ENCODE assay signal across 17 cellular contexts in genomic region chr3:117463276-117463675, GRCh38.
DNase-seq lines count a peak whose midpoint lies in the region; ATAC-seq and TF ChIP-seq lines count a peak whose summit lies in the region.
"Had no signal": no experiment of that assay in that cellular context is flagged by ENCODE, and none has a peak within 500 bp of the region (broad histone marks: within the 10 kb centered on the region; RNA-seq: fewer than 3 reads in every experiment).

No MANE protein-coding gene starts in this region.

- peak overlapping the region; percentile 63 for H3K27ac ChIP-seq in VCaP
- no peak overlapping the region for H3K27ac ChIP-seq in RWPE1
- H3K27ac ChIP-seq: BLaER1 treated with 17β-estradiol and CSF1 and Interleukin-3, amounts not matched to agents 10 nM and 100 nM had no signal

- CTCF ChIA-PET in RWPE1 (lab: Yijun Ruan, JAX), result no interaction called here

- peaks cover 5% of the 10 kb centered on the region for H3K27me3 Mint-ChIP-seq in osteocyte (ENCODE audit: unreplicated experiment)
- H3K27me3 Mint-ChIP-seq: CD8-positive, alpha-beta memory T cell had no signal

- peak overlapping the region; percentile 19 for H3K27ac Mint-ChIP-seq in osteocyte (ENCODE audit: unreplicated experiment)
- H3K27ac Mint-ChIP-seq: CD8-positive, alpha-beta memory T cell had no signal

- no peaks in the 10 kb centered on the region for H3K36me3 Mint-ChIP-seq in osteocyte (ENCODE audit: unreplicated experiment)
- H3K36me3 Mint-ChIP-seq: CD8-positive, alpha-beta memory T cell had no signal

- TF ChIP-seq CTCF in VCaP (conservative IDR thresholded peaks at IDR 0.05), result no peak
- TF ChIP-seq CTCF in osteocyte (IDR thresholded peaks at IDR 0.05), result no peak
- TF ChIP-seq CTCF in RWPE1 (conservative IDR thresholded peaks at IDR 0.05; ENCODE audit: low read depth), result no peak

- H3K9me3 Mint-ChIP-seq in osteocyte (ENCODE audit: unreplicated experiment), result peaks cover 5% of the 10 kb centered on the region

- no peak for ATAC-seq in GM19351 (IDR thresholded peaks at IDR 0.05; ENCODE audit: unreplicated experiment)
- ATAC-seq: K562, PC-3 had no signal

- DNase-seq in HS-27A (ENCODE audit: low read depth) (peak; percentile 9), fibroblast of gingiva (ENCODE audit: low read depth) (peak; percentile 74), osteocyte (ENCODE audit: extremely low spot score, unreplicated experiment) (no peak), middle frontal gyrus (ENCODE audit: extremely low spot score, low spot score) (no peak), RWPE1 (ENCODE audit: low spot score) (no peak)
- DNase-seq: CD8-positive, alpha-beta memory T cell; DMS 273 treated with DMSO at 0.1 percent for 48 hours; GDM1; NCI-H1105 treated with DMSO at 0.1 percent for 48 hours; NCI-H1694; NCI-H524; NCI-H82; PC-3 had no signal

- H3K4me1 Mint-ChIP-seq in osteocyte (ENCODE audit: unreplicated experiment), result peaks cover 14% of the 10 kb centered on the region
- H3K4me1 Mint-ChIP-seq: CD8-positive, alpha-beta memory T cell had no signal

- H3K4me3 Mint-ChIP-seq in osteocyte (ENCODE audit: unreplicated experiment), result no peak overlapping the region
- H3K4me3 Mint-ChIP-seq: CD8-positive, alpha-beta memory T cell had no signal

- POLR2A ChIA-PET in RWPE1 (lab: Yijun Ruan, JAX; ENCODE audit: low non-redundant PET), result no interaction called here

Comparison
In these comparisons a context has a peak if more than half of its experiments do, and no peak if none do; other contexts are left out.
1. DNase-seq: peak in HS-27A (single experiment) and fibroblast of gingiva (single experiment); none in osteocyte (single experiment), middle frontal gyrus (single experiment) and RWPE1 (single experiment).